Comparison of ENCODE assay signal across 1 cellular context in genomic region chr11:19241260-19242183, GRCh38.
TF ChIP-seq lines count a peak whose summit lies in the region.

No MANE protein-coding gene starts in this region.

TF ChIP-seq in H1, 55 proteins besides CTCF, POLR2A, EP300 and RAD21 (continued from another document):
- TF ChIP-seq E2F6 (IDR thresholded peaks at IDR 0.05) (peak; percentile 82), ASH2L (IDR thresholded peaks at IDR 0.05; ENCODE audit: low read length) (peak; percentile 73)
- TF ChIP-seq, protein P1, sequence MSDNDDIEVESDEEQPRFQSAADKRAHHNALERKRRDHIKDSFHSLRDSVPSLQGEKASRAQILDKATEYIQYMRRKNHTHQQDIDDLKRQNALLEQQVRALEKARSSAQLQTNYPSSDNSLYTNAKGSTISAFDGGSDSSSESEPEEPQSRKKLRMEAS (IDR thresholded peaks at IDR 0.05), result peak; percentile 79
TF ChIP-seq in H1: peak in this region for 8.
